14 cellular contexts compared by ENCODE assay signal in genomic region chr14:68665116-68665515, GRCh38.
DNase-seq lines count a peak whose midpoint lies in the region; ATAC-seq and TF ChIP-seq lines count a peak whose summit lies in the region.
"Had no signal": no experiment of that assay in that cellular context is flagged by ENCODE, and none has a peak within 500 bp of the region (broad histone marks: within the 10 kb centered on the region; RNA-seq: fewer than 3 reads in every experiment).

No MANE protein-coding gene starts in this region.

- no peaks in the 10 kb centered on the region for H3K9me3 Mint-ChIP-seq in T-cell
- H3K9me3 Mint-ChIP-seq: activated naive CD8-positive, alpha-beta T cell treated with anti-CD3 and anti-CD28 coated beads, Interleukin-2, amount 10 ng/mL, durations not matched to agents 7 days and 5 days; immature natural killer cell had no signal

- H3K27ac ChIP-seq in ACC112 (ENCODE audit: low read depth, low read length) (peak overlapping the region; percentile 78), esophagus squamous epithelium (peak overlapping the region; percentile 35 to 85 (median 80)), testis (no peak overlapping the region)

- H2AFZ ChIP-seq in ACC112 (ENCODE audit: low read length, unreplicated experiment): peak overlapping the region; percentile 84

- ATAC-seq in sciatic nerve: peak; percentile 9
- ATAC-seq in T-cell (replicated peaks in 1 of 4): no peak
- ATAC-seq in HG03039 (IDR thresholded peaks at IDR 0.05; ENCODE audit: unreplicated experiment): no peak
- ATAC-seq: activated CD4-positive, CD25-positive, alpha-beta regulatory T cell treated with anti-CD3 and anti-CD28 coated beads, Interleukin-2, amount 50 U/mL, for 24 hours; pancreas had no signal

- no peaks in the 10 kb centered on the region for H3K27me3 Mint-ChIP-seq in T-cell
- H3K27me3 Mint-ChIP-seq: activated naive CD8-positive, alpha-beta T cell treated with anti-CD3 and anti-CD28 coated beads, Interleukin-2, amount 10 ng/mL, durations not matched to agents 7 days and 5 days had no signal

- no peak overlapping the region for H3K27ac Mint-ChIP-seq in T-cell
- H3K27ac Mint-ChIP-seq: activated naive CD8-positive, alpha-beta T cell treated with anti-CD3 and anti-CD28 coated beads, Interleukin-2, amount 10 ng/mL, durations not matched to agents 7 days and 5 days; CD14-positive monocyte had no signal

- intact Hi-C loops in esophagus squamous epithelium (cut with DNase I): no loop called here
- intact Hi-C loops in sciatic nerve (cut with DNase I): no loop called here
- intact Hi-C loops in testis (cut with DNase I; ENCODE audit: low total_unique reads): no loop called here

- no peaks in the 10 kb centered on the region for H3K79me2 ChIP-seq in ACC112 (ENCODE audit: control insufficient read depth, insufficient read depth, low read length, unreplicated experiment)

- H3K4me1 Mint-ChIP-seq in T-cell: peaks cover 40 to 43% (median 41%) of the 10 kb centered on the region in 3 donors

- H3K36me3 Mint-ChIP-seq in T-cell: no peaks in the 10 kb centered on the region
- H3K36me3 Mint-ChIP-seq: activated naive CD8-positive, alpha-beta T cell treated with anti-CD3 and anti-CD28 coated beads, Interleukin-2, amount 10 ng/mL, durations not matched to agents 7 days and 5 days; CD14-positive monocyte; immature natural killer cell had no signal

- no peaks in the 10 kb centered on the region for H3K27me3 ChIP-seq in ACC112 (ENCODE audit: insufficient read depth, low read length)
- H3K27me3 ChIP-seq in esophagus squamous epithelium: no peaks in the 10 kb centered on the region
- H3K27me3 ChIP-seq in testis: no peaks in the 10 kb centered on the region
- H3K27me3 ChIP-seq: pancreas had no signal

- H3K4me3 Mint-ChIP-seq in T-cell: no peak overlapping the region
- H3K4me3 Mint-ChIP-seq: activated naive CD8-positive, alpha-beta T cell treated with anti-CD3 and anti-CD28 coated beads, Interleukin-2, amount 10 ng/mL, durations not matched to agents 7 days and 5 days; CD14-positive monocyte had no signal

- 33 to 38% methylated on average over 1 to 2 of the region's 4 CpGs for WGBS in esophagus squamous epithelium, 2 donors
- WGBS in testis, 2 donors: 75 to 86% methylated on average over 4 of the region's 4 CpGs

- H3K36me3 ChIP-seq in ACC112 (ENCODE audit: insufficient read depth, low read length) (no peaks in the 10 kb centered on the region), esophagus squamous epithelium (no peaks in the 10 kb centered on the region), testis (ENCODE audit: low read depth, missing control alignments) (no peaks in the 10 kb centered on the region)
- H3K36me3 ChIP-seq: pancreas had no signal

- TF ChIP-seq CTCF in esophagus squamous epithelium (IDR thresholded peaks at IDR 0.05) (no peak), testis (IDR thresholded peaks at IDR 0.05) (no peak)

- CTCF ChIA-PET in T-cell (lab: Charles Lee): interaction anchor here in 1 of 2 donors (2.3 kb wide), 1 partner anchor 20 kb away, joined by 12 read pairs; no protein-coding TSS in a partner anchor

- no peak for TF ChIP-seq POLR2A in esophagus squamous epithelium (IDR thresholded peaks at IDR 0.05)
- TF ChIP-seq POLR2A in testis (IDR thresholded peaks at IDR 0.05): no peak

- DNase-seq in M059J (ENCODE audit: low read depth) (peak; percentile 64), esophagus squamous epithelium (lab: John Stamatoyannopoulos, UW) (no peak), sciatic nerve (ENCODE audit: low spot score) (no peak), NCI-H187 treated with DMSO at 0.1 percent for 48 hours (lab: John Stamatoyannopoulos, UW) (no peak), T-cell (no peak), testis (no peak)
- DNase-seq: activated naive CD8-positive, alpha-beta T cell treated with anti-CD3 and anti-CD28 coated beads, Interleukin-2, amount 10 ng/mL, durations not matched to agents 7 days and 5 days; immature natural killer cell; NCI-H446 had no signal

- H3K4me1 ChIP-seq in ACC112 (ENCODE audit: control insufficient read depth, insufficient read depth, low read length, unreplicated experiment) (peaks cover 47% of the 10 kb centered on the region), esophagus squamous epithelium (peaks cover 4 to 80% (median 47%) of the 10 kb centered on the region in 3 donors), testis (peaks cover 33% of the 10 kb centered on the region)

- peak overlapping the region; percentile 27; the same call in 1 of the 2 replicates for H3K4me3 ChIP-seq in ACC112 (ENCODE audit: low read depth, low read length)
- H3K4me3 ChIP-seq in esophagus squamous epithelium: no peak overlapping the region
- no peak overlapping the region for H3K4me3 ChIP-seq in testis
- H3K4me3 ChIP-seq: pancreas had no signal

- POLR2A ChIA-PET in T-cell (lab: Charles Lee): no interaction called here

- H3K9me3 ChIP-seq in esophagus squamous epithelium: no peaks in the 10 kb centered on the region
- H3K9me3 ChIP-seq in testis: no peaks in the 10 kb centered on the region
- H3K9me3 ChIP-seq: pancreas had no signal

Comparison
In these comparisons a context has a peak if more than half of its experiments do, and no peak if none do; other contexts are left out.
1. H3K27ac ChIP-seq: peak in ACC112 (single experiment) and esophagus squamous epithelium (4 of 4); none in testis (0 of 2).